In the genomic region with DNA sequence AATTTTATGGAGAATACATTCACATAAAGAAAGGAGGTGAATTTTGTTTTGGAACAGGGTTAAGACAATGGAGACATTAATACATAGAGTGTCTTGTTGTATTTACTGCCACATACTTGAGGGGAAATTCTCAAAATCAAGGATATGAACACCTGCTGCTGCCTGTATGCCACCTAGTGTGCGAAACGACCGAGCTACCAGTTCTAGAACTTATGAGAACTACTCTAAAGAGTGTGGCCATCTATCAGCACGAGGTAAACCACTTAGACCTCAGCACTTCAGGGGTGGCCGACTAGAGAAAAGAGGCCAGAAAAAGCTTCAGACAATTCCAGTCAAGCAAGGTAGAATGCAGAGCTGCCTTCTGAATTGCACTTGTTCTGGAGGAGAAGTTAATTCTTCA, we compare ENCODE assay signal across 14 cellular contexts. TPM values are rescaled to one million over a fixed set of nuclear protein-coding genes. Genes with fewer than 3 reads are reported as not detected.
DNase-seq lines count a peak whose midpoint lies in the region; ATAC-seq and TF ChIP-seq lines count a peak whose summit lies in the region.
"Had no signal": no experiment of that assay in that cellular context is flagged by ENCODE, and none has a peak within 500 bp of the region (broad histone marks: within the 10 kb centered on the region; RNA-seq: fewer than 3 reads in every experiment).

No MANE protein-coding gene starts in this region.

- DNase-seq in CD8-positive, alpha-beta T cell, result no peak
- DNase-seq in GM23338 (ENCODE audit: low spot score) (no peak), epithelial cell of proximal tubule (ENCODE audit: low read depth) (no peak), chondrocyte (ENCODE audit: low spot score) (no peak), head of caudate nucleus (no peak)
- no peak for DNase-seq in stimulated activated CD4-positive, alpha-beta T cell treated with anti-CD3 and anti-CD28 coated beads, Interleukin-1b, Interleukin-23, amount 100 ng/mL, for 48 hours
- DNase-seq: activated CD8-positive, alpha-beta memory T cell treated with anti-CD3 and anti-CD28 coated beads, Interleukin-2, amount 50 U/mL, for 4 hours; Calu3; caudate nucleus; NCI-H1436; NCI-H82 had no signal

- CTCF ChIA-PET in CD8-positive, alpha-beta T cell (lab: Charles Lee), result interaction anchor here (0.6 to 0.8 kb wide), 2 partner anchors 77 to 132 kb away, joined by 3 read pairs; partner anchors contain the start of gene NUP160

- peaks cover 13% of the 10 kb centered on the region for H3K36me3 ChIP-seq in CD8-positive, alpha-beta T cell (ENCODE audit: insufficient read depth, low read length)
- H3K36me3 ChIP-seq in GM23338 (ENCODE audit: insufficient read depth) (peaks cover 43% of the 10 kb centered on the region), SU-DHL-6 (ENCODE audit: low read length) (peaks cover 16% of the 10 kb centered on the region; the same call in 1 of the 2 replicates)

- H3K4me3 Mint-ChIP-seq in CD8-positive, alpha-beta T cell, result no peak overlapping the region
- H3K4me3 Mint-ChIP-seq in GM23338 (no peak overlapping the region), chondrocyte (ENCODE audit: unreplicated experiment) (no peak overlapping the region)
- H3K4me3 Mint-ChIP-seq: neural progenitor cell had no signal

- peaks cover 14% of the 10 kb centered on the region for H3K4me1 ChIP-seq in CD8-positive, alpha-beta T cell (ENCODE audit: insufficient read depth, low read length)
- peaks cover 9% of the 10 kb centered on the region for H3K4me1 ChIP-seq in GM23338 (ENCODE audit: insufficient read depth)
- H3K4me1 ChIP-seq: neural progenitor cell had no signal

- no peak for TF ChIP-seq CTCF in CD8-positive, alpha-beta T cell (IDR thresholded peaks at IDR 0.05)
- no peak for TF ChIP-seq CTCF in GM23338 (conservative IDR thresholded peaks at IDR 0.05; ENCODE audit: low read depth in 2 of 2)
- TF ChIP-seq CTCF in SU-DHL-6 (IDR thresholded peaks at IDR 0.05; ENCODE audit: insufficient read depth, low read length, poor library complexity, severe bottlenecking), result no peak
- TF ChIP-seq CTCF in epithelial cell of proximal tubule (conservative IDR thresholded peaks at IDR 0.05; ENCODE audit: low read depth, low read length), result peak; percentile 19
- TF ChIP-seq CTCF in chondrocyte (IDR thresholded peaks at IDR 0.05), result no peak

- intact Hi-C loops in CD8-positive, alpha-beta T cell (cut with DNase I, micrococcal nuclease), result loop anchor here in 1 of 2 experiments (10.0 kb wide), 1 partner anchor 162 kb away; the partner anchor contains the start of gene CELF1
- intact Hi-C loops in head of caudate nucleus (cut with DNase I), result no loop called here

- peaks cover 21% of the 10 kb centered on the region for H3K4me1 Mint-ChIP-seq in CD8-positive, alpha-beta T cell (ENCODE audit: low read depth)
- H3K4me1 Mint-ChIP-seq in GM23338 (peaks cover 11% of the 10 kb centered on the region), chondrocyte (ENCODE audit: low read depth) (peaks cover 3% of the 10 kb centered on the region)

- no peak for ATAC-seq in CD8-positive, alpha-beta T cell
- ATAC-seq in GM23338 (no peak), GM18909 (IDR thresholded peaks at IDR 0.05; ENCODE audit: poor library complexity, unreplicated experiment) (no peak)

- peak overlapping the region; percentile 52 for H3K27ac Mint-ChIP-seq in CD8-positive, alpha-beta T cell
- no peak overlapping the region for H3K27ac Mint-ChIP-seq in GM23338
- no peak overlapping the region for H3K27ac Mint-ChIP-seq in chondrocyte (ENCODE audit: unreplicated experiment)
- H3K27ac Mint-ChIP-seq: neural progenitor cell had no signal

- H4K20me1 ChIP-seq in GM23338 (replicated peaks; ENCODE audit: insufficient read depth) (no peaks in the 10 kb centered on the region), SU-DHL-6 (ENCODE audit: low read depth, low read length) (no peaks in the 10 kb centered on the region)

- H3K9me2 ChIP-seq in GM23338 (ENCODE audit: insufficient read depth) (no peaks in the 10 kb centered on the region), SU-DHL-6 (replicated peaks; ENCODE audit: insufficient read depth, low read length) (no peaks in the 10 kb centered on the region)

- no peaks in the 10 kb centered on the region for H3K27me3 ChIP-seq in CD8-positive, alpha-beta T cell (ENCODE audit: insufficient read depth, low read length)
- H3K27me3 ChIP-seq in GM23338 (ENCODE audit: insufficient read depth) (no peaks in the 10 kb centered on the region), SU-DHL-6 (ENCODE audit: low read length) (no peaks in the 10 kb centered on the region)
- H3K27me3 ChIP-seq: neural progenitor cell had no signal

- peaks cover 31% of the 10 kb centered on the region for H3F3A ChIP-seq in GM23338 (replicated peaks; ENCODE audit: low read depth)
- peaks cover 29% of the 10 kb centered on the region for H3F3A ChIP-seq in SU-DHL-6 (ENCODE audit: insufficient read depth)

- H3K9ac ChIP-seq in SU-DHL-6 (ENCODE audit: low read length), result no peak overlapping the region
- H3K9ac ChIP-seq: neural progenitor cell had no signal

- H2AFZ ChIP-seq in GM23338 (no peak overlapping the region), SU-DHL-6 (ENCODE audit: low read depth, low read length, severe bottlenecking) (no peak overlapping the region)
- H2AFZ ChIP-seq: neural progenitor cell had no signal

- H3K27me3 Mint-ChIP-seq in CD8-positive, alpha-beta T cell (ENCODE audit: low read depth), result no peaks in the 10 kb centered on the region
- H3K27me3 Mint-ChIP-seq in GM23338 (ENCODE audit: insufficient read depth, low read depth, poor library complexity) (peaks cover 7% of the 10 kb centered on the region), chondrocyte (ENCODE audit: low read depth) (no peaks in the 10 kb centered on the region)

- H3K9me3 Mint-ChIP-seq in CD8-positive, alpha-beta T cell, result no peaks in the 10 kb centered on the region
- H3K9me3 Mint-ChIP-seq in GM23338, result no peaks in the 10 kb centered on the region
- H3K9me3 Mint-ChIP-seq in chondrocyte (ENCODE audit: low read depth), result no peaks in the 10 kb centered on the region
- H3K9me3 Mint-ChIP-seq: neural progenitor cell had no signal

- H3K9me3 ChIP-seq in CD8-positive, alpha-beta T cell (ENCODE audit: low read length), result no peaks in the 10 kb centered on the region
- no peaks in the 10 kb centered on the region for H3K9me3 ChIP-seq in SU-DHL-6 (ENCODE audit: insufficient read depth, low read length)

- no peak overlapping the region for H3K4me3 ChIP-seq in CD8-positive, alpha-beta T cell (ENCODE audit: low read depth, low read length)
- no peak overlapping the region for H3K4me3 ChIP-seq in GM23338
- H3K4me3 ChIP-seq in SU-DHL-6 (ENCODE audit: insufficient read depth, low read length, poor library complexity, severe bottlenecking), result no peak overlapping the region
- no peak overlapping the region for H3K4me3 ChIP-seq in epithelial cell of proximal tubule (ENCODE audit: low read depth, low read length)
- H3K4me3 ChIP-seq: neural progenitor cell had no signal

- peaks cover 54% of the 10 kb centered on the region for H3K36me3 Mint-ChIP-seq in CD8-positive, alpha-beta T cell
- H3K36me3 Mint-ChIP-seq in GM23338 (ENCODE audit: low read depth) (peaks cover 53% of the 10 kb centered on the region), chondrocyte (ENCODE audit: low read depth) (peaks cover 19% of the 10 kb centered on the region)

- no peak overlapping the region for H3K4me2 ChIP-seq in GM23338
- H3K4me2 ChIP-seq in SU-DHL-6 (ENCODE audit: low read depth, low read length, poor library complexity, severe bottlenecking), result no peak overlapping the region
- H3K4me2 ChIP-seq: neural progenitor cell had no signal

- no peak overlapping the region for H3K27ac ChIP-seq in CD8-positive, alpha-beta T cell (ENCODE audit: low read depth, low read length)
- peak overlapping the region; percentile 67; the same call in 1 of the 2 replicates for H3K27ac ChIP-seq in GM23338 (ENCODE audit: low read depth)
- peak overlapping the region; percentile 43 for H3K27ac ChIP-seq in SU-DHL-6 (ENCODE audit: low read depth, low read length)
- H3K27ac ChIP-seq: neural progenitor cell had no signal

- H3K79me2 ChIP-seq in GM23338 (replicated peaks; ENCODE audit: insufficient read depth), result no peaks in the 10 kb centered on the region
- H3K79me2 ChIP-seq in SU-DHL-6 (ENCODE audit: insufficient read depth, low read length), result no peaks in the 10 kb centered on the region

- POLR2A ChIA-PET in CD8-positive, alpha-beta T cell (lab: Charles Lee), result interaction anchor here (0.5 to 1.0 kb wide), 2 partner anchors 22 to 50 kb away, joined by 3 to 4 read pairs; no protein-coding TSS in a partner anchor

TF ChIP-seq in GM23338, 12 proteins besides CTCF, POLR2A, EP300 and RAD21 (continues in another document):
- TF ChIP-seq ETS1 (IDR thresholded peaks at IDR 0.05), result no peak

RNA-seq across cellular contexts. Expression of gene AGBL2, which starts 1.5 kb away (rescaled TPM):
- 1 to 10 TPM; 3.6 to 5.0 TPM for total RNA-seq in CD8-positive, alpha-beta T cell
- total RNA-seq in GM23338 (2014; rRNA removed; shearing (Covaris generic)), result 1.6 and 5.6 TPM in 2 replicates
- polyA plus RNA-seq in GM23338 (2016; fragmentation: Nextera tagmentation; extraction: Ambion mirVana), result 2.1 and 5.1 TPM in 2 replicates
- total RNA-seq in epithelial cell of proximal tubule (0.06 and 0.72 TPM in 2 replicates), chondrocyte (0.18 to 0.58 TPM (median 0.40 TPM) in 3 replicates)

RNA-seq across cellular contexts. Expression of gene FNBP4, which starts 50.4 kb away (rescaled TPM):
- 100 to 1,000 TPM; 356 to 385 TPM for total RNA-seq in CD8-positive, alpha-beta T cell
- total RNA-seq in GM23338 (2014; rRNA removed; shearing (Covaris generic)), result 64.0 and 102 TPM in 2 replicates
- 45.1 and 55.5 TPM in 2 replicates for polyA plus RNA-seq in GM23338 (2016; fragmentation: Nextera tagmentation; extraction: Ambion mirVana)
- total RNA-seq in epithelial cell of proximal tubule (31.0 and 63.5 TPM in 2 replicates), chondrocyte (52.7 to 70.6 TPM (median 56.3 TPM) in 3 replicates)
